Comparison of ENCODE assay signal across 29 cellular contexts in the genomic region with DNA sequence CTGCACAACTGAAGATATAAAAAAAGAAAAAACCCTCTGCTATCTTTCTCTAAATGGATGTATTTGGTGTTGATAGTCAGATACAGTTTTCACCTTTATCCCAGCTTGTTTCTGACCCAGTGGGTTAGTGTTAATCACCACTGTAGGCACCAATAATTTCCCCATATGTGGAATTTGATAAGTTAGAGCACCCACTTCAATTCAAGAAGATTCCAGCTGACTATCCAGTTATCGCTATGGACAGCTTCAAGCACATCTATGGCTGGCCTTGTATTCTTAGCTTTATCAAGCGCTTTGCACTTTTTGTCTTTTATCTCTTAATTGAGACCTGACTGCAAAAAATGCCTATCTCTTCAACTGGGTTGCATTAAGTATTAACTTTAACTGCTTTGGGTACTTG.
"Had no signal": no experiment of that assay in that cellular context is flagged by ENCODE, and none has a peak within 500 bp of the region (broad histone marks: within the 10 kb centered on the region; RNA-seq: fewer than 3 reads in every experiment).

No MANE protein-coding gene starts in this region.

- DNase-seq: colonic mucosa; cortex of kidney; dermis blood vessel endothelial cell; dorsolateral prefrontal cortex; effector CD4-positive, alpha-beta T cell; effector CD8-positive, alpha-beta T cell; effector memory CD4-positive, alpha-beta T cell; effector memory CD8-positive, alpha-beta T cell; endodermal cell; erythroblast; esophagus squamous epithelium; foreskin fibroblast; foreskin keratinocyte; foreskin melanocyte; gastrocnemius medialis; glutamatergic neuron; head of caudate nucleus; heart left ventricle; heart right ventricle had no signal

- H3K9me3 ChIP-seq: colonic mucosa, esophagus muscularis mucosa, esophagus squamous epithelium, gastrocnemius medialis, gastroesophageal sphincter, heart left ventricle had no signal

- H3K27ac ChIP-seq: colonic mucosa, coronary artery, dorsolateral prefrontal cortex, epithelial cell of prostate, esophagus muscularis mucosa, esophagus squamous epithelium, foreskin keratinocyte, gastrocnemius medialis, gastroesophageal sphincter, heart left ventricle, heart right ventricle, hepatocyte had no signal

- H3K36me3 ChIP-seq: colonic mucosa, esophagus muscularis mucosa, esophagus squamous epithelium, gastrocnemius medialis, gastroesophageal sphincter, heart left ventricle, heart right ventricle had no signal

- H3K4me1 ChIP-seq: colonic mucosa, esophagus muscularis mucosa, esophagus squamous epithelium, foreskin keratinocyte, gastrocnemius medialis, gastroesophageal sphincter, heart left ventricle, heart right ventricle had no signal

- H3K79me2 ChIP-seq: hepatocyte had no signal

- H3K4me3 ChIP-seq: colonic mucosa, coronary artery, dorsolateral prefrontal cortex, esophagus muscularis mucosa, esophagus squamous epithelium, gastrocnemius medialis, gastroesophageal sphincter, heart left ventricle, heart right ventricle, hepatocyte had no signal

- H3K27me3 ChIP-seq: colonic mucosa, esophagus muscularis mucosa, esophagus squamous epithelium, foreskin keratinocyte, gastrocnemius medialis, gastroesophageal sphincter, heart left ventricle, hepatocyte had no signal

- H2AFZ ChIP-seq: hepatocyte had no signal

- H3K4me2 ChIP-seq: hepatocyte had no signal

- FAIRE-seq: colon, endometrium, endothelial cell of umbilical vein, frontal cortex had no signal

- ATAC-seq: effector memory CD8-positive, alpha-beta T cell; esophagus mucosa; foreskin keratinocyte; gastrocnemius medialis; gastroesophageal sphincter; heart left ventricle; heart right ventricle had no signal
